17 cellular contexts compared by ENCODE assay signal in the genomic region with DNA sequence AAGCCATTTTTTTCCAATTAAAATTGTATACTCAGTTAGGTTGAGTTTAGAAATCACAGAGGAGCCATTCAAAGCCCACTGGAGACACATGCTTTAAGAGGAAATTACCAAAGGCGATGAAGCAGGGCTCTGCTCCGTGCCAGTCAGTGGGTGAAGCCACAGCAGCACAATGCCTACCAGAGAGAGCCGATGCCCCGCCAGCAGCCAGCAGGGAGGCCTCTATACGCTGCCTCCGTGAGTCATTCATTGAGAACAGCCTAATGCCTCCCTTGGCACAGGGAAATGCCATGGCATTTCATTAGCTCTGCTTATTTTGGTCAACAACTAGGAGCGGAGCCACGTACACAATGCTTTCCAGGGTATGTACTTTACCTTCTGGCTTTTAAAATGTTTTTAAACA.
DNase-seq lines count a peak whose midpoint lies in the region; ATAC-seq, FAIRE-seq and TF ChIP-seq lines count a peak whose summit lies in the region.
"Had no signal": no experiment of that assay in that cellular context is flagged by ENCODE, and none has a peak within 500 bp of the region (broad histone marks: within the 10 kb centered on the region; RNA-seq: fewer than 3 reads in every experiment).

No MANE protein-coding gene starts in this region.

- DNase-seq in H54 (ENCODE audit: insufficient read length, low spot score) (peak; percentile 49), RPMI7951 (ENCODE audit: low read depth) (peak; percentile 73), epidermal melanocyte (ENCODE audit: insufficient read length, low spot score) (peak; percentile 42), posterior cingulate gyrus (peak in 9 of 10 donors; percentile 29 to 94 (median 53))
- no peak for DNase-seq in activated T-helper 2 cell treated with anti-CD3 and anti-CD28 coated beads, Interferon-gamma antibody, Interleukin-2, Interleukin-4, amounts not matched to agents 10 μg/mL and 5 μg/mL and 100 μg/mL, durations not matched to agents 14 hours and 24 hours and 36 hours (ENCODE audit: low spot score)
- DNase-seq: activated CD4-positive, CD25-positive, alpha-beta regulatory T cell treated with anti-CD3 and anti-CD28 coated beads, Interleukin-2, amount 50 U/mL, for 72 hours; central memory CD4-positive, alpha-beta T cell; GDM1; NCI-H2107; stimulated activated naive CD8-positive, alpha-beta T cell treated with anti-CD3 and anti-CD28 coated beads, Interleukin-15, Interleukin-2, amounts not matched to agents 100 U/mL and 50 U/mL, for 24 hours; T-helper 1 cell had no signal

- no peaks in the 10 kb centered on the region for H3K4me1 Mint-ChIP-seq in activated T-helper 2 cell treated with anti-CD3 and anti-CD28 coated beads, Interferon-gamma antibody, Interleukin-2, Interleukin-4, amounts not matched to agents 10 μg/mL and 5 μg/mL and 100 μg/mL, durations not matched to agents 14 hours and 24 hours and 36 hours (ENCODE audit: low read depth)

- peak; percentile 95 for FAIRE-seq in H54 (lab: Jason Lieb, UNC)
- FAIRE-seq: endothelial cell of umbilical vein had no signal

- no peak for ATAC-seq in GM19351 (IDR thresholded peaks at IDR 0.05; ENCODE audit: unreplicated experiment)
- ATAC-seq in GM21367 (IDR thresholded peaks at IDR 0.05; ENCODE audit: unreplicated experiment) = no peak
- no peak for ATAC-seq in GM21381 (IDR thresholded peaks at IDR 0.05; ENCODE audit: unreplicated experiment)
- ATAC-seq: stimulated activated naive CD8-positive, alpha-beta T cell treated with anti-CD3 and anti-CD28 coated beads, Interleukin-15, Interleukin-2, amounts not matched to agents 100 U/mL and 50 U/mL, for 24 hours had no signal

- H3K36me3 Mint-ChIP-seq in activated T-helper 2 cell treated with anti-CD3 and anti-CD28 coated beads, Interferon-gamma antibody, Interleukin-2, Interleukin-4, amounts not matched to agents 10 μg/mL and 5 μg/mL and 100 μg/mL, durations not matched to agents 14 hours and 24 hours and 36 hours (ENCODE audit: low read depth) = no peaks in the 10 kb centered on the region
- H3K36me3 Mint-ChIP-seq: activated naive CD8-positive, alpha-beta T cell had no signal

- no peak overlapping the region for H3K27ac Mint-ChIP-seq in activated T-helper 2 cell treated with anti-CD3 and anti-CD28 coated beads, Interferon-gamma antibody, Interleukin-2, Interleukin-4, amounts not matched to agents 10 μg/mL and 5 μg/mL and 100 μg/mL, durations not matched to agents 14 hours and 24 hours and 36 hours
- H3K27ac Mint-ChIP-seq: activated naive CD8-positive, alpha-beta T cell; nephron had no signal

- no peaks in the 10 kb centered on the region for H3K9me3 Mint-ChIP-seq in activated T-helper 2 cell treated with anti-CD3 and anti-CD28 coated beads, Interferon-gamma antibody, Interleukin-2, Interleukin-4, amounts not matched to agents 10 μg/mL and 5 μg/mL and 100 μg/mL, durations not matched to agents 14 hours and 24 hours and 36 hours

- H3K4me3 Mint-ChIP-seq in activated T-helper 2 cell treated with anti-CD3 and anti-CD28 coated beads, Interferon-gamma antibody, Interleukin-2, Interleukin-4, amounts not matched to agents 10 μg/mL and 5 μg/mL and 100 μg/mL, durations not matched to agents 14 hours and 24 hours and 36 hours (ENCODE audit: low read depth) = no peak overlapping the region
- H3K4me3 Mint-ChIP-seq: activated naive CD8-positive, alpha-beta T cell; nephron had no signal

- intact Hi-C loops in posterior cingulate gyrus (cut with DNase I) = no loop called here
- intact Hi-C loops in activated T-helper 2 cell treated with anti-CD3 and anti-CD28 coated beads, Interferon-gamma antibody, Interleukin-2, Interleukin-4, amounts not matched to agents 10 μg/mL and 5 μg/mL and 100 μg/mL, durations not matched to agents 14 hours and 24 hours and 36 hours (cut with micrococcal nuclease) = no loop called here

- TF ChIP-seq POLR2A in H54 (IDR thresholded peaks at IDR 0.05; ENCODE audit: low read depth, low read length) = no peak

- H3K27me3 Mint-ChIP-seq in activated T-helper 2 cell treated with anti-CD3 and anti-CD28 coated beads, Interferon-gamma antibody, Interleukin-2, Interleukin-4, amounts not matched to agents 10 μg/mL and 5 μg/mL and 100 μg/mL, durations not matched to agents 14 hours and 24 hours and 36 hours (ENCODE audit: low read depth) = no peaks in the 10 kb centered on the region
